Comparison of ENCODE assay signal across 15 cellular contexts in the genomic region with DNA sequence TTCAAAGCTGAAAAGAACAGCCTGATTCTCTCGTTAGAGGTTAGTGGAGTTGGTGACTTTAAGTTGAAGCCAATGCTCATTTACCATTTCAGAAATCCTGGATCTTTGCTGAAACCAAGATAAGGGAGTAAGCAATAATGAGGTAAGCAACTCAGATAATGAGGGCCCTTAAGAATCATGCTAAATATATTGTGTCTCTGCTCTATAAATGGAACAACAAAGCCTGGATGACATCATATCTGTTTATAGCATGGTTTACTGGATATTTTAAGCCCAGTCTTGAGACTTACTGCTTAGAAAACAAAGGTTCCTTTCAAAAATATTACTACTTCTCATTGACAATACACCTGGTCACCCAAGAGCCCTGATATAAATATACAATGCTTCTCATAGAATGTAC.
DNase-seq lines count a peak whose midpoint lies in the region; ATAC-seq and TF ChIP-seq lines count a peak whose summit lies in the region.
"Had no signal": no experiment of that assay in that cellular context is flagged by ENCODE, and none has a peak within 500 bp of the region (broad histone marks: within the 10 kb centered on the region; RNA-seq: fewer than 3 reads in every experiment).

No MANE protein-coding gene starts in this region.

- H3K27ac Mint-ChIP-seq in glutamatergic neuron (ENCODE audit: unreplicated experiment) = no peak overlapping the region
- H3K27ac Mint-ChIP-seq: CD4-positive, alpha-beta memory T cell had no signal

- H3K4me1 ChIP-seq in left ventricle myocardium inferior = no peaks in the 10 kb centered on the region
- H3K4me1 ChIP-seq in MM.1S (ENCODE audit: low read length) = peaks cover 59% of the 10 kb centered on the region

- no peak overlapping the region; the same call in 1 of the 2 replicates for H2AFZ ChIP-seq in MM.1S (ENCODE audit: low read length)
- H2AFZ ChIP-seq: GM23248 had no signal

- peaks cover 33% of the 10 kb centered on the region for H3F3A ChIP-seq in MM.1S (ENCODE audit: insufficient read depth, low read length)

- intact Hi-C loops in left ventricle myocardium superior (cut with micrococcal nuclease) = no loop called here
- intact Hi-C loops in left ventricle myocardium inferior (cut with micrococcal nuclease) = no loop called here

- no peaks in the 10 kb centered on the region for H3K36me3 Mint-ChIP-seq in glutamatergic neuron (ENCODE audit: unreplicated experiment)
- H3K36me3 Mint-ChIP-seq: CD4-positive, alpha-beta memory T cell had no signal

- no peaks in the 10 kb centered on the region for H3K79me2 ChIP-seq in MM.1S (ENCODE audit: low read length)

- H3K4me2 ChIP-seq in MM.1S (ENCODE audit: low read depth, low read length) = peak overlapping the region; percentile 58

- H4K20me1 ChIP-seq in MM.1S (ENCODE audit: insufficient read depth, low read length) = no peaks in the 10 kb centered on the region

- peak overlapping the region; percentile 0; the same call in 1 of the 2 replicates for H3K9ac ChIP-seq in MM.1S (ENCODE audit: low read length)
- H3K9ac ChIP-seq: GM23248 had no signal

- no peaks in the 10 kb centered on the region for H3K9me2 ChIP-seq in MM.1S (replicated peaks; ENCODE audit: insufficient read depth, low read length)

- no peak overlapping the region for H3K4me3 ChIP-seq in left ventricle myocardium inferior
- no peak overlapping the region for H3K4me3 ChIP-seq in MM.1S (ENCODE audit: low read length)
- H3K4me3 ChIP-seq: GM23248 had no signal

- DNase-seq in left ventricle myocardium superior = no peak
- DNase-seq in left ventricle myocardium inferior = no peak
- DNase-seq in MM.1S = peak; percentile 82
- peak; percentile 56 for DNase-seq in myocyte (ENCODE audit: low read depth)
- DNase-seq in NCI-H2171 (lab: John Stamatoyannopoulos, UW) = no peak
- no peak for DNase-seq in glutamatergic neuron
- DNase-seq: C1 segment of cervical spinal cord; CD4-positive, alpha-beta memory T cell; COR-L47; DMS153; DND-41; GM23248; H7; HCEC 1CT had no signal

- H3K36me3 ChIP-seq in left ventricle myocardium inferior (no peaks in the 10 kb centered on the region), MM.1S (replicated peaks; ENCODE audit: insufficient read depth, low read length) (no peaks in the 10 kb centered on the region)

- ATAC-seq in left ventricle myocardium superior (peak; percentile 82), GM21447 (IDR thresholded peaks at IDR 0.05; ENCODE audit: unreplicated experiment) (no peak)

- TF ChIP-seq CTCF in left ventricle myocardium inferior (IDR thresholded peaks at IDR 0.05; ENCODE audit: borderline replicate concordance) = no peak
- no peak for TF ChIP-seq CTCF in MM.1S (IDR thresholded peaks at IDR 0.05; ENCODE audit: low read length)
- no peak for TF ChIP-seq CTCF in glutamatergic neuron (IDR thresholded peaks at IDR 0.05; ENCODE audit: partially characterized antibody, unreplicated experiment)

- H3K4me1 Mint-ChIP-seq in glutamatergic neuron (ENCODE audit: low read depth, unreplicated experiment) = peaks cover 4% of the 10 kb centered on the region
- H3K4me1 Mint-ChIP-seq: CD4-positive, alpha-beta memory T cell had no signal

- H3K9me3 ChIP-seq in left ventricle myocardium inferior (replicated peaks) (no peaks in the 10 kb centered on the region), MM.1S (replicated peaks; ENCODE audit: insufficient read depth, low read length) (no peaks in the 10 kb centered on the region)

- no peaks in the 10 kb centered on the region for H3K27me3 ChIP-seq in left ventricle myocardium inferior (ENCODE audit: low read depth)
- H3K27me3 ChIP-seq in MM.1S (replicated peaks; ENCODE audit: insufficient read depth, low read length) = no peaks in the 10 kb centered on the region

- H3K9me3 Mint-ChIP-seq in glutamatergic neuron (ENCODE audit: unreplicated experiment) = peaks cover 2% of the 10 kb centered on the region

- H3K4me3 Mint-ChIP-seq in glutamatergic neuron (ENCODE audit: unreplicated experiment) = no peak overlapping the region
- H3K4me3 Mint-ChIP-seq: CD4-positive, alpha-beta memory T cell had no signal

- no peaks in the 10 kb centered on the region for H3K27me3 Mint-ChIP-seq in glutamatergic neuron (ENCODE audit: unreplicated experiment)

- H3K27ac ChIP-seq in left ventricle myocardium inferior (replicated peaks) (no peak overlapping the region), MM.1S (ENCODE audit: low read length) (peak overlapping the region; percentile 76)
- H3K27ac ChIP-seq: GM23248 had no signal

Comparison
In these comparisons a context has a peak if more than half of its experiments do, and no peak if none do; other contexts are left out.
1. DNase-seq: peak in MM.1S (single experiment) and myocyte (single experiment); none in left ventricle myocardium superior (single experiment), left ventricle myocardium inferior (single experiment), NCI-H2171 (single experiment) and glutamatergic neuron (single experiment).